ENCODE assay signal across 8 cellular contexts in genomic region chr17:62653002-62653830, GRCh38. TPM values are rescaled to one million over a fixed set of nuclear protein-coding genes. Genes with fewer than 3 reads are reported as not detected.
A peak's percentile ranks its signal among the peaks of the same experiment; 100 is the strongest.
DNase-seq lines count a peak whose midpoint lies in the region; ATAC-seq and TF ChIP-seq lines count a peak whose summit lies in the region.

No MANE protein-coding gene starts in this region.

- intact Hi-C loops in gastrocnemius medialis (cut with DNase I; ENCODE audit: low total_unique reads): no loop called here

- H3K36me3 ChIP-seq in gastrocnemius medialis: no peaks in the 10 kb centered on the region

- H3K4me1 ChIP-seq in gastrocnemius medialis: peaks cover 14 to 25% of the 10 kb centered on the region in 2 donors

- in situ Hi-C loops in gastrocnemius medialis (cut with MboI; ENCODE audit: low sequenced_read_pairs in 4 of 4): loop anchor here in 1 of 4 donors (25.0 kb wide), 1 partner anchor 159 kb away; the partner anchor contains the start of gene MARCHF10

- peaks cover 4 to 11% (median 10%) of the 10 kb centered on the region in 3 donors for H3K27me3 ChIP-seq in gastrocnemius medialis

- H3K27ac ChIP-seq in gastrocnemius medialis: peak overlapping the region in 3 of 4 donors; percentile 20 to 45 (median 35)

- no peaks in the 10 kb centered on the region for H3K9me3 ChIP-seq in gastrocnemius medialis

- DNase-seq in GDM1 (lab: John Stamatoyannopoulos, UW) (peak; percentile 80), HEK293T (ENCODE audit: extremely low spot score) (peak; percentile 70), NB4 (ENCODE audit: low read depth) (peak; percentile 89), SW 1271 (lab: John Stamatoyannopoulos, UW) (peak; percentile 40 to 55), hippocampal formation (lab: John Stamatoyannopoulos, UW) (peak; percentile 24 to 49), gastrocnemius medialis (no peak), NK-92 (lab: John Stamatoyannopoulos, UW; ENCODE audit: unreplicated experiment) (no peak)
- peak; percentile 84 for DNase-seq in activated naive CD8-positive, alpha-beta T cell treated with anti-CD3 and anti-CD28 coated beads, Interleukin-2, amount 50 U/mL, for 16 hours (ENCODE audit: low read depth, low spot score)

- peak; percentile 33 to 59 for ATAC-seq in gastrocnemius medialis

- POLR2A ChIA-PET in HEK293T (lab: Yijun Ruan, JAX): interaction anchor here (0.6 to 1.3 kb wide), 2 partner anchors 12 to 20 kb away, joined by 3 read pairs; no protein-coding TSS in a partner anchor

- CTCF ChIA-PET in HEK293T (lab: Yijun Ruan, JAX): no interaction called here

- TF ChIP-seq POLR2A in NB4 (IDR thresholded peaks at IDR 0.05; ENCODE audit: extremely low read depth, insufficient read length) (peak; percentile 45), gastrocnemius medialis (IDR thresholded peaks at IDR 0.05) (no peak)

- H3K4me3 ChIP-seq in NB4 (ENCODE audit: low read depth, low read length): peak overlapping the region; percentile 56
- peak overlapping the region; percentile 48 to 55 (median 52) for H3K4me3 ChIP-seq in gastrocnemius medialis

- TF ChIP-seq CTCF in NB4 (IDR thresholded peaks at IDR 0.05; ENCODE audit: low read depth, low read length) (no peak), gastrocnemius medialis (IDR thresholded peaks at IDR 0.05 in 4 of 5, conservative IDR thresholded peaks at IDR 0.05 in 1 of 5) (no peak)

TF ChIP-seq in HEK293T, 16 proteins besides CTCF, POLR2A, EP300 and RAD21:
- no peak for TF ChIP-seq FOXK2 (IDR thresholded peaks at IDR 0.05)
- no peak for TF ChIP-seq BHLHE40 (IDR thresholded peaks at IDR 0.05; ENCODE audit: borderline replicate concordance)
- no peak for TF ChIP-seq NFRKB (IDR thresholded peaks at IDR 0.05)
- peak; percentile 53 for TF ChIP-seq L3MBTL2 (conservative IDR thresholded peaks at IDR 0.05)
TF ChIP-seq in HEK293T: peak in this region for 1.

RNA-seq across cellular contexts. Expression of gene MRC2, which starts 25.7 kb away (rescaled TPM):
- total RNA-seq in gastrocnemius medialis: 10 to 100 TPM in 1 of 4 donors, 1 to 10 TPM in 3; 4.8 to 15.0 (median 5.5) TPM

Comparison
In these comparisons a context has a peak if more than half of its experiments do, and no peak if none do; other contexts are left out.
1. DNase-seq: peak in GDM1 (single experiment), HEK293T (single experiment), NB4 (single experiment), SW 1271 (2 of 2), activated naive CD8-positive, alpha-beta T cell treated with anti-CD3 and anti-CD28 coated beads, Interleukin-2, amount 50 U/mL, for 16 hours (single experiment) and hippocampal formation (2 of 2); none in gastrocnemius medialis (0 of 2) and NK-92 (single experiment).